10 cellular contexts compared by ENCODE assay signal in the genomic region with DNA sequence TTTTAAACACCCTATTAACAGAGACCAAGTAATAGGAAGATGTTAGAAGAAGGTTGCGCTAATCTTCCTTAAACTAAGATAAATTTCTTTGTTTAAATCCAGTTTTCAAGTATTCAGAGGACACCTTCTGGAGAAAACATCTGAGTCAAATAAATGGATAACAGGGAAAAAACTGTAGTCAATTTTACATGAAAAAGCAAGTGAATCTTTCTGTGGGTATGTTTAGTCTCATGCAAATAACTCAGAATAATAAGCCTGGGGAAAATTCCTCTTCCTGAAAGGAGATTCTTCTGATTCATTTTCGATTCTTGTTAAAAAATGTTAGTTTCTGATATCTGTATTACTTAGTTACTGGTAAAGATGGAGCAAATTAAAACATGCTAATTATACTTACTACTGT.
"Had no signal": no experiment of that assay in that cellular context is flagged by ENCODE, and none has a peak within 500 bp of the region (broad histone marks: within the 10 kb centered on the region; RNA-seq: fewer than 3 reads in every experiment).

No MANE protein-coding gene starts in this region.

- H3K36me3 Mint-ChIP-seq: IgD-negative memory B cell had no signal

- H3K4me3 ChIP-seq: HAP-1 had no signal

- H3K4me1 Mint-ChIP-seq: IgD-negative memory B cell had no signal

- H3K27ac ChIP-seq: HL-60, KMS-11 had no signal

- H3K9me3 Mint-ChIP-seq: IgD-negative memory B cell had no signal

- H3K9ac ChIP-seq: KMS-11 had no signal

- H3K4me3 Mint-ChIP-seq: HFFc6, IgD-negative memory B cell had no signal

- ATAC-seq: HCT116, HepG2 had no signal

- H3K9me3 ChIP-seq: HAP-1 had no signal

- H3K4me2 ChIP-seq: KMS-11 had no signal

- H3K27ac Mint-ChIP-seq: HFFc6, IgD-negative memory B cell had no signal

- DNase-seq: GOT3, HFFc6, Karpas-422, KBM-7 had no signal

- H3K36me3 ChIP-seq: HAP-1 had no signal
